Comparison of ENCODE assay signal across 9 cellular contexts in the genomic region with DNA sequence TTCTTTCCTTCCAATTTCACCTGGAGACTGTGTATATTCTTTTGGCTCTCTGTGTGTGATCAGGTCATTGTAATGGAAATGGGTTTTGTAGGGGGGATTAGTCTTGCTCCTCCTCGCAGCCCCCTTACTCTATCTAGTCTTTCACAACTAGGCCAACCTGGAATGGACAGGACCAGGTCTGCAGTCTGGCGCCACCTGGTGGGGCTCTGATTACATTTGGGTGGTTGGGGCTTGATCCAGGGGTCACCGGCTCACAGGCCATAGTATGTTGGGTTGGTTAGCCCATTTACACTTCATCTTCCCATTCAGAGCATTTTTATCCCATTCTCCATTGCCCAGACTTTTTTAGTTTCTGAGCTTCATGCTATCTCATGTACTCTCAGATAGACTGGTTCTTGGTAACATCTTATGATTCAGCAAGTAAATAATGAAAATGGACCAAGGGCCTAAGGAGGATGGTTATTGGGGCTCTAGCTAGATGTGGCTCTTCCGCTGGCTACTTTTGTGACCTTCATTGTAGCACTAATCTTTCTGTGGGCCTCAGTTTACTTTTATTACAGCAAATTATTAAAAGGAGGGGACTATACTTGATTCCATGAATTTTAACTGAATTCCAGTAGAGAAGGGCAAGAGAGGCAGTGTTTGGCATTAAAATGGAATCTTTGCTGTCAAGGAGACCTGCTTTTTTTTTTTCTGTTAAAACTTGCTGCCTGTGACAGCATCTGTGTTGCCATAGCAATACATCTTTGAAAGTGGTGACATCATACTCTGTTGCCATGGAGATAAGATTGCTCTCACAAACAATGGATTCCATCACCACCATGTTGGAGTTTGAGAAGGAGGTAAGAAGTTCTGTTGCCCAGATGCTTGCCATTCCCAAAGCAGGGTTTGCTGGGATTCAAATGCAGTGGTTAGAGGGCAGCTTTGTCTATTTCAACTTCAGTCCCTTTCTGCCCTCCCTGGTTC.
DNase-seq lines count a peak whose midpoint lies in the region; ATAC-seq, FAIRE-seq and TF ChIP-seq lines count a peak whose summit lies in the region.
"Had no signal": no experiment of that assay in that cellular context is flagged by ENCODE, and none has a peak within 500 bp of the region (broad histone marks: within the 10 kb centered on the region; RNA-seq: fewer than 3 reads in every experiment).

No MANE protein-coding gene starts in this region.

- no peak overlapping the region for H3K14ac ChIP-seq in IMR-90 (replicated peaks; ENCODE audit: low read depth, low read length)

- peak; percentile 54 for TF ChIP-seq RAD21 in IMR-90 (IDR thresholded peaks at IDR 0.05; ENCODE audit: low read length)

- no peak overlapping the region for H3K18ac ChIP-seq in IMR-90 (ENCODE audit: low read depth, low read length)

- H3K9me3 ChIP-seq in IMR-90 (ENCODE audit: control insufficient read depth, insufficient read depth, low read length) (no peaks in the 10 kb centered on the region), T-helper 17 cell (ENCODE audit: control insufficient read depth, low read length, poor library complexity, severe bottlenecking) (no peaks in the 10 kb centered on the region), kidney (ENCODE audit: control insufficient read depth in 1 of 2, low read length in 2 of 2) (no peaks in the 10 kb centered on the region)
- H3K9me3 ChIP-seq: neutrophil had no signal

- no peak overlapping the region for H2BK20ac ChIP-seq in IMR-90 (ENCODE audit: low read depth, low read length)

- no peak overlapping the region for H3K23ac ChIP-seq in IMR-90 (ENCODE audit: low read depth, low read length)

- no peak overlapping the region for H2AK5ac ChIP-seq in IMR-90 (ENCODE audit: low read depth, low read length)

- TF ChIP-seq POLR2A in IMR-90 (IDR thresholded peaks at IDR 0.05; ENCODE audit: low read depth, low read length), result no peak

- peaks cover 4% of the 10 kb centered on the region for H3K4me1 Mint-ChIP-seq in T-helper 17 cell
- H3K4me1 Mint-ChIP-seq in brain, result peaks cover 62% of the 10 kb centered on the region

- TF ChIP-seq CTCF in 22Rv1 (IDR thresholded peaks at IDR 0.05) (peak; percentile 99), GM12875 (IDR thresholded peaks at IDR 0.05; ENCODE audit: borderline replicate concordance, insufficient read depth, low read depth, low read length) (peak; percentile 91), IMR-90 (conservative IDR thresholded peaks at IDR 0.05; ENCODE audit: low read depth, low read length) (peak; percentile 60), brain (conservative IDR thresholded peaks at IDR 0.05) (peak; percentile 74 to 81), kidney (IDR thresholded peaks at IDR 0.05; ENCODE audit: borderline replicate concordance, extremely low read depth, insufficient read depth) (peak; percentile 69)

- peak; percentile 58 for DNase-seq in IMR-90
- peak in 1 of 3 donors; percentile 29 for DNase-seq in T-helper 17 cell
- DNase-seq in kidney, result no peak
- DNase-seq in stimulated activated CD4-positive, alpha-beta T cell treated with anti-CD3 and anti-CD28 coated beads, Interleukin-4, amount 100 ng/mL, for 48 hours (ENCODE audit: low read depth in 2 of 2), result peak; percentile 48 to 68

- H3K27ac Mint-ChIP-seq in T-helper 17 cell (peak overlapping the region; percentile 27), brain (peak overlapping the region; percentile 23 to 89 (median 33))

- H4K91ac ChIP-seq in IMR-90 (ENCODE audit: insufficient read depth, low read depth, low read length), result no peak overlapping the region

- no peak overlapping the region for H3K4me3 ChIP-seq in GM12875 (ENCODE audit: low read depth, low read length)
- H3K4me3 ChIP-seq in IMR-90 (ENCODE audit: insufficient read depth, low read depth, low read length), result no peak overlapping the region
- no peak overlapping the region for H3K4me3 ChIP-seq in kidney (ENCODE audit: low read length in 2 of 2)

- no peaks in the 10 kb centered on the region for H3K9me3 Mint-ChIP-seq in brain

- peaks cover 7% of the 10 kb centered on the region; the same call in 1 of the 2 replicates for H3K4me1 ChIP-seq in IMR-90 (ENCODE audit: control insufficient read depth, insufficient read depth, low read length)
- peaks cover 3 to 4% of the 10 kb centered on the region in 2 donors for H3K4me1 ChIP-seq in kidney (ENCODE audit: control insufficient read depth in 1 of 2, insufficient read depth in 1 of 2, low read depth in 1 of 2, low read length in 2 of 2)

- H3K27ac ChIP-seq in 22Rv1 (no peak overlapping the region), IMR-90 (ENCODE audit: insufficient read depth, low read length) (no peak overlapping the region), kidney (ENCODE audit: low read depth in 2 of 2, low read length in 2 of 2) (no peak overlapping the region)
- H3K27ac ChIP-seq: neutrophil had no signal

- no peaks in the 10 kb centered on the region for H3K36me3 Mint-ChIP-seq in T-helper 17 cell (ENCODE audit: low read depth)
- peaks cover 89% of the 10 kb centered on the region for H3K36me3 Mint-ChIP-seq in brain

- H3K27me3 Mint-ChIP-seq in T-helper 17 cell (no peaks in the 10 kb centered on the region), brain (no peaks in the 10 kb centered on the region)

- ATAC-seq in IMR-90 (ENCODE audit: low read depth), result peak; percentile 64
- peak; percentile 54 for ATAC-seq in T-helper 17 cell
- ATAC-seq in HG02973 (IDR thresholded peaks at IDR 0.05; ENCODE audit: unreplicated experiment), result no peak

- H3K4me3 Mint-ChIP-seq in T-helper 17 cell (no peak overlapping the region), brain (no peak overlapping the region)

- no peak overlapping the region for H3K4me2 ChIP-seq in IMR-90 (ENCODE audit: low read depth, low read length)

- no peak overlapping the region for H2BK120ac ChIP-seq in IMR-90 (ENCODE audit: low read depth, low read length)

- no peak overlapping the region for H2BK15ac ChIP-seq in IMR-90 (ENCODE audit: low read depth, low read length)

- H4K8ac ChIP-seq in IMR-90 (ENCODE audit: low read depth in 2 of 2, low read length in 2 of 2), result no peak overlapping the region

- H4K5ac ChIP-seq in IMR-90 (ENCODE audit: low read depth, low read length), result no peak overlapping the region

- no peak overlapping the region for H2AK9ac ChIP-seq in IMR-90 (replicated peaks; ENCODE audit: low read depth, low read length, poor library complexity)

- no TSS peak for BruUV-seq in IMR-90 (replicated peaks; lab: Mats Ljungman, UMichigan)

- CTCF ChIA-PET in IMR-90 (lab: Yijun Ruan, JAX), result interaction anchor here (0.6 to 2.1 kb wide), 5 partner anchors 13 to 145 kb away, joined by 3 to 9 read pairs (median 3); no protein-coding TSS in a partner anchor

- H3K9ac ChIP-seq in IMR-90 (ENCODE audit: low read depth, low read length) (no peak overlapping the region), kidney (ENCODE audit: low read length in 2 of 2) (no peak overlapping the region)

- H4K20me1 ChIP-seq in IMR-90 (ENCODE audit: insufficient read depth, low read length), result no peaks in the 10 kb centered on the region; the same call in 1 of the 2 replicates

- in situ Hi-C loops in IMR-90 (cut with MboI; ENCODE audit: low sequenced_read_pairs), result loop anchor here (5.0 kb wide), 1 partner anchor 72 kb away; no protein-coding TSS in a partner anchor

- H2AFZ ChIP-seq in IMR-90 (replicated peaks; ENCODE audit: low read length, poor library complexity), result no peak overlapping the region

- H3K56ac ChIP-seq in IMR-90 (ENCODE audit: extremely low read depth, insufficient read depth, low read length), result no peak overlapping the region

- H2BK5ac ChIP-seq in IMR-90 (ENCODE audit: low read depth, low read length, poor library complexity, severe bottlenecking), result no peak overlapping the region

- intact Hi-C loops in IMR-90 (cut with micrococcal nuclease) (loop anchor here (1.0 to 10.0 kb wide), 2 partner anchors 73 to 209 kb away; no protein-coding TSS in a partner anchor), kidney (cut with DNase I) (no loop called here)

- no CpG with 5 or more reads among the region's 4 CpGs for WGBS in IMR-90 (ENCODE audit: extremely low coverage in 2 of 2, insufficient read length in 1 of 2), 2 experiments

- H3K36me3 ChIP-seq in IMR-90 (ENCODE audit: control insufficient read depth, insufficient read depth, low read length) (no peaks in the 10 kb centered on the region), kidney (ENCODE audit: control insufficient read depth in 1 of 2, insufficient read depth in 2 of 2, low read length in 2 of 2) (peaks cover 4 to 6% of the 10 kb centered on the region in 2 donors)
- H3K36me3 ChIP-seq: neutrophil had no signal

- H3K9me1 ChIP-seq in IMR-90 (ENCODE audit: insufficient read depth, low read length), result peaks cover 5% of the 10 kb centered on the region

- H3K79me1 ChIP-seq in IMR-90 (ENCODE audit: low read depth in 1 of 2, low read length in 2 of 2), result no peaks in the 10 kb centered on the region

- no peak for FAIRE-seq in kidney (lab: Jason Lieb, UNC)

- H3K27me3 ChIP-seq in IMR-90 (ENCODE audit: control insufficient read depth, insufficient read depth, low read length), result no peaks in the 10 kb centered on the region
- H3K27me3 ChIP-seq: neutrophil had no signal

- no peak overlapping the region for H3K4ac ChIP-seq in IMR-90 (ENCODE audit: low read depth, low read length)

- POLR2A ChIA-PET in IMR-90 (lab: Charles Lee; ENCODE audit: unreplicated experiment), result no interaction called here

- dilution Hi-C loops in IMR-90 (cut with HindIII; ENCODE audit: low sequenced_read_pairs, unreplicated experiment), result no loop called here

TF ChIP-seq in IMR-90, 13 proteins besides CTCF, POLR2A, EP300 and RAD21 (continues in another document):
- TF ChIP-seq MAFK (IDR thresholded peaks at IDR 0.05; ENCODE audit: low read depth, low read length) (no peak), SMC3 (IDR thresholded peaks at IDR 0.05; ENCODE audit: low read depth, low read length) (peak; percentile 44), CHD1 (IDR thresholded peaks at IDR 0.05; ENCODE audit: low read depth, low read length) (no peak), CEBPB (IDR thresholded peaks at IDR 0.05; ENCODE audit: low read depth, low read length) (peak; percentile 47; the same call in 1 of the 2 replicates), MXI1 (IDR thresholded peaks at IDR 0.05; ENCODE audit: borderline replicate concordance, low read depth, low read length) (no peak), RCOR1 (IDR thresholded peaks at IDR 0.05; ENCODE audit: insufficient replicate concordance, low read length) (no peak)
- TF ChIP-seq, protein P1, sequence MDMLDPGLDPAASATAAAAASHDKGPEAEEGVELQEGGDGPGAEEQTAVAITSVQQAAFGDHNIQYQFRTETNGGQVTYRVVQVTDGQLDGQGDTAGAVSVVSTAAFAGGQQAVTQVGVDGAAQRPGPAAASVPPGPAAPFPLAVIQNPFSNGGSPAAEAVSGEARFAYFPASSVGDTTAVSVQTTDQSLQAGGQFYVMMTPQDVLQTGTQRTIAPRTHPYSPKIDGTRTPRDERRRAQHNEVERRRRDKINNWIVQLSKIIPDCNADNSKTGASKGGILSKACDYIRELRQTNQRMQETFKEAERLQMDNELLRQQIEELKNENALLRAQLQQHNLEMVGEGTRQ (IDR thresholded peaks at IDR 0.05; ENCODE audit: low read depth, low read length), result no peak
